Comparison of ENCODE assay signal across 1 cellular context in the genomic region with DNA sequence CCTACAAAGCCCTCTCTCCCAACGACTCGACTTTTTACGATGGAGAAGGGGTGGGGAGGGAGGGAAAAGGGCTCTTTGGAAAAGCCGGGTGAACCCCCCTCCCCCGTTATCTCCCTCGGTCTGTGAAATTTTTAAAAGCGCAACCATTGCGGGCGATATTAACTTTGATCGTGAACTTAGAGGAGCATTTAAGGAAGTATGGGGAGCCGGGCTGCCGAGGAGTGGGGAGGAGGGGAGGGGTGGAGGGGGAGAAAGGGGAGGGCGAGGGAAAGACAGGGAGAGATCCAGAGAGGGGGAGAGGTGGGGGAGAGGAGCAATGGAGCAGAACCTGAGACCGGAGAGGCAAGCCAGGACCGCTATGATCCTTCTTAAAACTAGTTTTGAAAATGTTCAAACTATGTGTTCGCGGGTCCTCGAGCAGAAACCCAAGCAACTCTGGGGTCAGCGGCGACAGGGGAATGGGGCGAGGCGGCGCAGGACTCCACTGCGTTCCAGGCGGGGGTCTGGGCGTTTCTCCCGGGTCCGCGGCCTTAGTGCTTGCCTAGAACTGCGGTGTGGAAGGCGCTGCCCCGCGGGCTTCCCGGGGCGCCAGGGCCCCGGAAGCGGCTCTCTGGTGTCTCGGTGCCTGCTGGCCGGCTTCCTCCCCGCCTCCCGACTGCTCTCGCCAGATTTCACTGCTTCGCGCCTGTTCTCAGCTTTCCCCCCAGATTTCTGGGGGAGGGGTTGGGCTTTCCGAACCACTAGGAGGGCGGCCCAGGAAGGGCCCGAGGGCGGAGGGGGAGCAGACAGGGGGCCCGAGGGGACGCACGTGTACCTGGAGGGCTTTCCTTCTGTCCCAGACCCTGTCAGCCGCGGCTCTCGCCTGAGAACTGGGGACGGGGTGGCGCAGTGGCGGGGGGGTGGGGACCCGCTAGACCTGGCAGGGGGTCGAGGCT.
TF ChIP-seq lines count a peak whose summit lies in the region.

A gene (minus strand): TSS at position 871 of the 935 bp plus-strand sequence.

TF ChIP-seq in HepG2, 621 proteins besides CTCF, POLR2A, EP300 and RAD21 (continued from another document):
- TF ChIP-seq, protein P1, sequence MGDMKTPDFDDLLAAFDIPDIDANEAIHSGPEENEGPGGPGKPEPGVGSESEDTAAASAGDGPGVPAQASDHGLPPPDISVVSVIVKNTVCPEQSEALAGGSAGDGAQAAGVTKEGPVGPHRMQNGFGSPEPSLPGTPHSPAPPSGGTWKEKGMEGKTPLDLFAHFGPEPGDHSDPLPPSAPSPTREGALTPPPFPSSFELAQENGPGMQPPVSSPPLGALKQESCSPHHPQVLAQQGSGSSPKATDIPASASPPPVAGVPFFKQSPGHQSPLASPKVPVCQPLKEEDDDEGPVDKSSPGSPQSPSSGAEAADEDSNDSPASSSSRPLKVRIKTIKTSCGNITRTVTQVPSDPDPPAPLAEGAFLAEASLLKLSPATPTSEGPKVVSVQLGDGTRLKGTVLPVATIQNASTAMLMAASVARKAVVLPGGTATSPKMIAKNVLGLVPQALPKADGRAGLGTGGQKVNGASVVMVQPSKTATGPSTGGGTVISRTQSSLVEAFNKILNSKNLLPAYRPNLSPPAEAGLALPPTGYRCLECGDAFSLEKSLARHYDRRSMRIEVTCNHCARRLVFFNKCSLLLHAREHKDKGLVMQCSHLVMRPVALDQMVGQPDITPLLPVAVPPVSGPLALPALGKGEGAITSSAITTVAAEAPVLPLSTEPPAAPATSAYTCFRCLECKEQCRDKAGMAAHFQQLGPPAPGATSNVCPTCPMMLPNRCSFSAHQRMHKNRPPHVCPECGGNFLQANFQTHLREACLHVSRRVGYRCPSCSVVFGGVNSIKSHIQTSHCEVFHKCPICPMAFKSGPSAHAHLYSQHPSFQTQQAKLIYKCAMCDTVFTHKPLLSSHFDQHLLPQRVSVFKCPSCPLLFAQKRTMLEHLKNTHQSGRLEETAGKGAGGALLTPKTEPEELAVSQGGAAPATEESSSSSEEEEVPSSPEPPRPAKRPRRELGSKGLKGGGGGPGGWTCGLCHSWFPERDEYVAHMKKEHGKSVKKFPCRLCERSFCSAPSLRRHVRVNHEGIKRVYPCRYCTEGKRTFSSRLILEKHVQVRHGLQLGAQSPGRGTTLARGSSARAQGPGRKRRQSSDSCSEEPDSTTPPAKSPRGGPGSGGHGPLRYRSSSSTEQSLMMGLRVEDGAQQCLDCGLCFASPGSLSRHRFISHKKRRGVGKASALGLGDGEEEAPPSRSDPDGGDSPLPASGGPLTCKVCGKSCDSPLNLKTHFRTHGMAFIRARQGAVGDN (CRISPR knock-in tag; IDR thresholded peaks at IDR 0.05) = peak; percentile 36; the same call in 1 of the 2 replicates
- no peak for TF ChIP-seq ZNF605 (CRISPR knock-in tag; IDR thresholded peaks at IDR 0.05)
- no peak for TF ChIP-seq ERF (CRISPR knock-in tag; IDR thresholded peaks at IDR 0.05)
- TF ChIP-seq, protein P2, sequence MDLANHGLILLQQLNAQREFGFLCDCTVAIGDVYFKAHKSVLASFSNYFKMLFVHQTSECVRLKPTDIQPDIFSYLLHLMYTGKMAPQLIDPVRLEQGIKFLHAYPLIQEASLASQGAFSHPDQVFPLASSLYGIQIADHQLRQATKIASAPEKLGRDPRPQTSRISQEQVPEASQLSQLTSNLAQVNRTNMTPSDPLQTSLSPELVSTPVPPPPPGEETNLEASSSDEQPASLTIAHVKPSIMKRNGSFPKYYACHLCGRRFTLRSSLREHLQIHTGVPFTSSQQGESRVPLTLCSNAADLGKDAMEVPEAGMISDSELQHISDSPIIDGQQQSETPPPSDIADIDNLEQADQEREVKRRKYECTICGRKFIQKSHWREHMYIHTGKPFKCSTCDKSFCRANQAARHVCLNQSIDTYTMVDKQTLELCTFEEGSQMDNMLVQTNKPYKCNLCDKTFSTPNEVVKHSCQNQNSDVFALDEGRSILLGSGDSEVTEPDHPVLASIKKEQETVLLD (CRISPR knock-in tag; IDR thresholded peaks at IDR 0.05; ENCODE audit: low read depth) = no peak
- TF ChIP-seq, protein P3, sequence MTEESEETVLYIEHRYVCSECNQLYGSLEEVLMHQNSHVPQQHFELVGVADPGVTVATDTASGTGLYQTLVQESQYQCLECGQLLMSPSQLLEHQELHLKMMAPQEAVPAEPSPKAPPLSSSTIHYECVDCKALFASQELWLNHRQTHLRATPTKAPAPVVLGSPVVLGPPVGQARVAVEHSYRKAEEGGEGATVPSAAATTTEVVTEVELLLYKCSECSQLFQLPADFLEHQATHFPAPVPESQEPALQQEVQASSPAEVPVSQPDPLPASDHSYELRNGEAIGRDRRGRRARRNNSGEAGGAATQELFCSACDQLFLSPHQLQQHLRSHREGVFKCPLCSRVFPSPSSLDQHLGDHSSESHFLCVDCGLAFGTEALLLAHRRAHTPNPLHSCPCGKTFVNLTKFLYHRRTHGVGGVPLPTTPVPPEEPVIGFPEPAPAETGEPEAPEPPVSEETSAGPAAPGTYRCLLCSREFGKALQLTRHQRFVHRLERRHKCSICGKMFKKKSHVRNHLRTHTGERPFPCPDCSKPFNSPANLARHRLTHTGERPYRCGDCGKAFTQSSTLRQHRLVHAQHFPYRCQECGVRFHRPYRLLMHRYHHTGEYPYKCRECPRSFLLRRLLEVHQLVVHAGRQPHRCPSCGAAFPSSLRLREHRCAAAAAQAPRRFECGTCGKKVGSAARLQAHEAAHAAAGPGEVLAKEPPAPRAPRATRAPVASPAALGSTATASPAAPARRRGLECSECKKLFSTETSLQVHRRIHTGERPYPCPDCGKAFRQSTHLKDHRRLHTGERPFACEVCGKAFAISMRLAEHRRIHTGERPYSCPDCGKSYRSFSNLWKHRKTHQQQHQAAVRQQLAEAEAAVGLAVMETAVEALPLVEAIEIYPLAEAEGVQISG (CRISPR knock-in tag; IDR thresholded peaks at IDR 0.05) = no peak
- TF ChIP-seq ZFP36 (IDR thresholded peaks at IDR 0.05; ENCODE audit: borderline replicate concordance, low read depth, low read length, partially characterized antibody) = no peak
TF ChIP-seq in HepG2: peak in this region for 7.
